ENCODE assay signal across 18 cellular contexts in genomic region chr18:54020346-54020745, GRCh38.
DNase-seq lines count a peak whose midpoint lies in the region; ATAC-seq, FAIRE-seq and TF ChIP-seq lines count a peak whose summit lies in the region.
"Had no signal": no experiment of that assay in that cellular context is flagged by ENCODE, and none has a peak within 500 bp of the region (broad histone marks: within the 10 kb centered on the region; RNA-seq: fewer than 3 reads in every experiment).

No MANE protein-coding gene starts in this region.

- H3K27me3 ChIP-seq in SJSA1 (replicated peaks) (no peaks in the 10 kb centered on the region), neuronal stem cell (ENCODE audit: control insufficient read depth in 3 of 3, insufficient read depth in 3 of 3, low read depth in 1 of 3, low read length in 3 of 3) (no peaks in the 10 kb centered on the region), GM23338 (ENCODE audit: insufficient read depth) (no peaks in the 10 kb centered on the region)
- H3K27me3 ChIP-seq: BLaER1 treated with 17β-estradiol and CSF1 and Interleukin-3, amounts not matched to agents 10 nM and 100 nM had no signal

- H2BK12ac ChIP-seq in neuronal stem cell (ENCODE audit: low read length), result no peak overlapping the region

- no peak overlapping the region for H3K4me3 ChIP-seq in SJSA1
- no peak overlapping the region for H3K4me3 ChIP-seq in choroid plexus epithelial cell (ENCODE audit: low read depth, low read length)
- H3K4me3 ChIP-seq in neuronal stem cell (ENCODE audit: low read length in 2 of 2), result no peak overlapping the region
- no peak overlapping the region for H3K4me3 ChIP-seq in GM23338
- H3K4me3 ChIP-seq: BLaER1 treated with 17β-estradiol and CSF1 and Interleukin-3, amounts not matched to agents 10 nM and 100 nM; HAP-1 had no signal

- no peaks in the 10 kb centered on the region; the same call in 2 of the 3 replicates for H3K4me1 Mint-ChIP-seq in GM23338

- no peaks in the 10 kb centered on the region for H3K9me3 Mint-ChIP-seq in GM23338
- H3K9me3 Mint-ChIP-seq: CD8-positive, alpha-beta T cell had no signal

- H2BK120ac ChIP-seq in neuronal stem cell (ENCODE audit: low read depth, low read length), result no peak overlapping the region

- H2BK15ac ChIP-seq in neuronal stem cell (ENCODE audit: low read length), result no peak overlapping the region

- H3K36me3 Mint-ChIP-seq in GM23338 (ENCODE audit: low read depth), result no peaks in the 10 kb centered on the region
- H3K36me3 Mint-ChIP-seq: CD8-positive, alpha-beta T cell had no signal

- no peak overlapping the region for H4K91ac ChIP-seq in neuronal stem cell (ENCODE audit: low read depth, low read length, poor library complexity)

- no peaks in the 10 kb centered on the region for H3K79me1 ChIP-seq in neuronal stem cell (ENCODE audit: low read depth, low read length)

- H3K4me2 ChIP-seq in neuronal stem cell (ENCODE audit: insufficient read depth, low read length, poor library complexity, severe bottlenecking) (no peak overlapping the region), GM23338 (no peak overlapping the region)
- H3K4me2 ChIP-seq: BLaER1 treated with 17β-estradiol and CSF1 and Interleukin-3, amounts not matched to agents 10 nM and 100 nM had no signal

- H3K36me3 ChIP-seq in SJSA1 (no peaks in the 10 kb centered on the region), neuronal stem cell (replicated peaks in 1 of 2; ENCODE audit: control insufficient read depth in 2 of 2, insufficient read depth in 2 of 2, low read length in 2 of 2) (no peaks in the 10 kb centered on the region), GM23338 (ENCODE audit: insufficient read depth) (no peaks in the 10 kb centered on the region)
- H3K36me3 ChIP-seq: BLaER1 treated with 17β-estradiol and CSF1 and Interleukin-3, amounts not matched to agents 10 nM and 100 nM; HAP-1 had no signal

- H3K4ac ChIP-seq in neuronal stem cell (ENCODE audit: low read length), result no peak overlapping the region

- peaks cover 14% of the 10 kb centered on the region for H3K9me2 ChIP-seq in GM23338 (ENCODE audit: insufficient read depth)

- H3K27me3 Mint-ChIP-seq in GM23338 (ENCODE audit: insufficient read depth, low read depth, poor library complexity), result peaks cover 1% of the 10 kb centered on the region

- no peak for ATAC-seq in GM23338
- ATAC-seq: CD8-positive, alpha-beta T cell; Right ventricle myocardium inferior had no signal

- H2AFZ ChIP-seq in neuronal stem cell (ENCODE audit: low read length) (no peak overlapping the region), GM23338 (no peak overlapping the region)

- TF ChIP-seq CTCF in AG09319 (IDR thresholded peaks at IDR 0.05; ENCODE audit: low read depth, low read length) (peak; percentile 38), choroid plexus epithelial cell (conservative IDR thresholded peaks at IDR 0.05; ENCODE audit: low read depth, low read length) (peak; percentile 36), GM23338 (conservative IDR thresholded peaks at IDR 0.05; ENCODE audit: low read depth in 2 of 2) (no peak)

- H4K8ac ChIP-seq in neuronal stem cell (ENCODE audit: low read depth, low read length), result no peak overlapping the region

- no peaks in the 10 kb centered on the region for H3K79me2 ChIP-seq in GM23338 (replicated peaks; ENCODE audit: insufficient read depth)

- no peak overlapping the region for H2AK5ac ChIP-seq in neuronal stem cell (ENCODE audit: low read depth, low read length)

- WGBS in neuronal stem cell (ENCODE audit: extremely low coverage in 2 of 2, insufficient read length in 2 of 2, insufficient replicate concordance in 1 of 2), 2 donors, result no CpG with 5 or more reads among the region's 5 CpGs

- no peak for FAIRE-seq in GM12891 (lab: Jason Lieb, UNC)
- FAIRE-seq: RCC 7860 had no signal

- no peak overlapping the region for H3K18ac ChIP-seq in neuronal stem cell (ENCODE audit: low read length)

- H2BK5ac ChIP-seq in neuronal stem cell (ENCODE audit: low read length), result no peak overlapping the region

- no peak overlapping the region for H3K27ac Mint-ChIP-seq in GM23338
- H3K27ac Mint-ChIP-seq: CD8-positive, alpha-beta T cell had no signal

- H3K27ac ChIP-seq in SJSA1 (peak overlapping the region; percentile 50), neuronal stem cell (replicated peaks; ENCODE audit: low read length) (no peak overlapping the region), GM23338 (ENCODE audit: low read depth) (no peak overlapping the region)
- H3K27ac ChIP-seq: BLaER1 treated with 17β-estradiol and CSF1 and Interleukin-3, amounts not matched to agents 10 nM and 100 nM had no signal

- no peaks in the 10 kb centered on the region for H3F3A ChIP-seq in GM23338 (replicated peaks; ENCODE audit: low read depth)

- no peak overlapping the region for H3K14ac ChIP-seq in neuronal stem cell (ENCODE audit: low read length)

- no peak for TF ChIP-seq POLR2A in GM12891 (IDR thresholded peaks at IDR 0.05; ENCODE audit: low read depth, low read length)

- H3K9me3 ChIP-seq in SJSA1 (replicated peaks), result no peaks in the 10 kb centered on the region
- no peaks in the 10 kb centered on the region for H3K9me3 ChIP-seq in neuronal stem cell (replicated peaks in 1 of 2; ENCODE audit: control insufficient read depth in 2 of 2, insufficient read depth in 1 of 2, low read depth in 1 of 2, low read length in 2 of 2)
- H3K9me3 ChIP-seq: HAP-1 had no signal

- no peak overlapping the region for H3K4me3 Mint-ChIP-seq in GM23338
- H3K4me3 Mint-ChIP-seq: CD8-positive, alpha-beta T cell had no signal

- DNase-seq in AG09319 (ENCODE audit: extremely low read depth, low read depth), result peak; percentile 18
- DNase-seq in SJSA1 (ENCODE audit: low read depth in 1 of 2, low spot score in 2 of 2), result peak in 1 of 2 experiments; percentile 63
- DNase-seq in choroid plexus epithelial cell (ENCODE audit: low read depth), result peak; percentile 49
- peak; percentile 12 for DNase-seq in fibroblast of the conjunctiva (ENCODE audit: low read depth)
- DNase-seq in NCI-H345 (lab: John Stamatoyannopoulos, UW), result no peak
- no peak for DNase-seq in neuronal stem cell (ENCODE audit: low spot score)
- no peak for DNase-seq in GM12891 (ENCODE audit: insufficient read length, low spot score)
- no peak for DNase-seq in GM23338 (ENCODE audit: low spot score)
- DNase-seq: Calu3; CD8-positive, alpha-beta T cell; NCI-H187; NCI-H2107; NCI-H510A treated with DMSO at 0.1 percent for 48 hours; NCI-H774 had no signal

- no peaks in the 10 kb centered on the region for H4K20me1 ChIP-seq in GM23338 (replicated peaks; ENCODE audit: insufficient read depth)
- H4K20me1 ChIP-seq: BLaER1 treated with 17β-estradiol and CSF1 and Interleukin-3, amounts not matched to agents 10 nM and 100 nM had no signal

- peaks cover 45% of the 10 kb centered on the region for H3K4me1 ChIP-seq in SJSA1 (replicated peaks)
- H3K4me1 ChIP-seq in neuronal stem cell (ENCODE audit: control insufficient read depth in 2 of 2, insufficient read depth in 1 of 2, low read depth in 1 of 2, low read length in 2 of 2), result peaks cover 0 to 3% of the 10 kb centered on the region in 2 donors
- H3K4me1 ChIP-seq in GM23338 (ENCODE audit: insufficient read depth), result no peaks in the 10 kb centered on the region
- H3K4me1 ChIP-seq: HAP-1 had no signal

- no peak overlapping the region for H3K23ac ChIP-seq in neuronal stem cell (ENCODE audit: low read depth, low read length, poor library complexity)

- H3K9ac ChIP-seq in neuronal stem cell (ENCODE audit: low read depth, low read length, poor library complexity), result no peak overlapping the region
- H3K9ac ChIP-seq: BLaER1 treated with 17β-estradiol and CSF1 and Interleukin-3, amounts not matched to agents 10 nM and 100 nM had no signal

TF ChIP-seq in GM12891, 5 proteins besides CTCF, POLR2A, EP300 and RAD21:
- no peak for TF ChIP-seq POU2F2 (IDR thresholded peaks at IDR 0.05; ENCODE audit: low read depth, low read length)

TF ChIP-seq in GM23338, 12 proteins besides CTCF, POLR2A, EP300 and RAD21 (continues in another document):
- TF ChIP-seq ZNF331 (CRISPR knock-in tag; IDR thresholded peaks at IDR 0.05; ENCODE audit: low read depth), result no peak
- no peak for TF ChIP-seq POLR2AphosphoS5 (IDR thresholded peaks at IDR 0.05; ENCODE audit: low read depth)
- TF ChIP-seq ZNF114 (CRISPR knock-in tag; IDR thresholded peaks at IDR 0.05), result no peak
- no peak for TF ChIP-seq REST (IDR thresholded peaks at IDR 0.05; ENCODE audit: unreplicated experiment)
- TF ChIP-seq ETS1 (IDR thresholded peaks at IDR 0.05), result no peak
- no peak for TF ChIP-seq CREB1 (CRISPR knock-in tag; IDR thresholded peaks at IDR 0.05; ENCODE audit: low read depth)
- no peak for TF ChIP-seq EZH2 (IDR thresholded peaks at IDR 0.05; ENCODE audit: low read depth, unreplicated experiment)

Comparison
In these comparisons a context has a peak if more than half of its experiments do, and no peak if none do; other contexts are left out.
1. DNase-seq: peak in AG09319 (single experiment), choroid plexus epithelial cell (single experiment) and fibroblast of the conjunctiva (single experiment); none in NCI-H345 (single experiment), neuronal stem cell (single experiment), GM12891 (single experiment) and GM23338 (single experiment).
2. CTCF ChIP-seq: peak in AG09319 (single experiment) and choroid plexus epithelial cell (single experiment); none in GM23338 (0 of 2).